Comparison of ENCODE assay signal across 18 cellular contexts in genomic region chr14:53536446-53536845, GRCh38.
DNase-seq lines count a peak whose midpoint lies in the region; ATAC-seq, FAIRE-seq and TF ChIP-seq lines count a peak whose summit lies in the region.
"Had no signal": no experiment of that assay in that cellular context is flagged by ENCODE, and none has a peak within 500 bp of the region (broad histone marks: within the 10 kb centered on the region; RNA-seq: fewer than 3 reads in every experiment).

No MANE protein-coding gene starts in this region.

- no peaks in the 10 kb centered on the region for H3K4me1 Mint-ChIP-seq in CD14-positive monocyte

- no peak overlapping the region for H3K4me3 ChIP-seq in OCI-LY7 (ENCODE audit: low read depth, low read length, poor library complexity, severe bottlenecking)
- H3K4me3 ChIP-seq: GM23338 had no signal

- H3K4me1 ChIP-seq in OCI-LY7 (ENCODE audit: insufficient read depth, low read length, poor library complexity, severe bottlenecking): peaks cover 15% of the 10 kb centered on the region

- no peaks in the 10 kb centered on the region for H3K79me2 ChIP-seq in OCI-LY7 (ENCODE audit: insufficient read depth, low read depth, low read length)

- peaks cover 0 to 3% (median 0%) of the 10 kb centered on the region in 3 donors for H3K27me3 Mint-ChIP-seq in CD14-positive monocyte (ENCODE audit: low read depth in 3 of 3)

- no peaks in the 10 kb centered on the region for H3K9me3 Mint-ChIP-seq in CD14-positive monocyte
- H3K9me3 Mint-ChIP-seq: CD8-positive, alpha-beta T cell; GM23338 had no signal

- no peaks in the 10 kb centered on the region for H3K9me2 ChIP-seq in OCI-LY7 (ENCODE audit: insufficient read depth, low read length)

- FAIRE-seq in urothelium cell line (lab: Jason Lieb, UNC): peak; percentile 32
- FAIRE-seq: A204.1, D721Med, G401.6, GM12891 had no signal

- POLR2A ChIA-PET in OCI-LY7 (lab: Charles Lee): interaction anchor here (0.6 to 2.0 kb wide), 3 partner anchors 10 to 461 kb away, joined by 3 to 5 read pairs (median 5); no protein-coding TSS in a partner anchor

- H2AFZ ChIP-seq in OCI-LY7 (ENCODE audit: low read length): no peak overlapping the region
- H2AFZ ChIP-seq: GM23338 had no signal

- H3K4me3 Mint-ChIP-seq in CD14-positive monocyte: no peak overlapping the region
- H3K4me3 Mint-ChIP-seq: B cell; CD8-positive, alpha-beta T cell; GM23338 had no signal

- no peaks in the 10 kb centered on the region for H3K36me3 Mint-ChIP-seq in CD14-positive monocyte
- H3K36me3 Mint-ChIP-seq: CD8-positive, alpha-beta T cell had no signal

- no TSS peak for BruUV-seq in OCI-LY7 (replicated peaks; lab: Mats Ljungman, UMichigan)

- ATAC-seq in GM21515 (IDR thresholded peaks at IDR 0.05; ENCODE audit: unreplicated experiment): no peak
- ATAC-seq: CD8-positive, alpha-beta T cell; GM23338 had no signal

- TF ChIP-seq CTCF in OCI-LY7 (conservative IDR thresholded peaks at IDR 0.05; ENCODE audit: low read length) (no peak), CD14-positive monocyte (IDR thresholded peaks at IDR 0.05) (no peak)

- CTCF ChIA-PET in OCI-LY7 (lab: Charles Lee; ENCODE audit: unreplicated experiment): no interaction called here

- intact Hi-C loops in OCI-LY7 (cut with micrococcal nuclease; ENCODE audit: unreplicated experiment): loop anchor here (10.0 kb wide), 1 partner anchor 398 kb away; no protein-coding TSS in a partner anchor
- intact Hi-C loops in CD14-positive monocyte (cut with micrococcal nuclease): loop anchor here in 1 of 2 donors (5.0 kb wide), 1 partner anchor 811 kb away; no protein-coding TSS in a partner anchor

- no peak overlapping the region for H3K27ac Mint-ChIP-seq in CD14-positive monocyte
- H3K27ac Mint-ChIP-seq: B cell; CD8-positive, alpha-beta T cell; GM23338 had no signal

- no peaks in the 10 kb centered on the region for H4K20me1 ChIP-seq in OCI-LY7 (ENCODE audit: insufficient read depth, low read length)

- H3K4me2 ChIP-seq in OCI-LY7 (ENCODE audit: low read length): no peak overlapping the region
- H3K4me2 ChIP-seq: GM23338 had no signal

- no peak overlapping the region for H3K27ac ChIP-seq in OCI-LY7 (ENCODE audit: low read depth, low read length, poor library complexity, severe bottlenecking)
- H3K27ac ChIP-seq: C4-2B had no signal

- no peaks in the 10 kb centered on the region for H3K36me3 ChIP-seq in OCI-LY7 (ENCODE audit: insufficient read depth, low read length)

- peak; percentile 3 for DNase-seq in DMS 273 treated with DMSO at 0.1 percent for 48 hours (lab: John Stamatoyannopoulos, UW)
- DNase-seq in NCI-H1694 (lab: John Stamatoyannopoulos, UW): peak; percentile 64
- DNase-seq in OCI-LY7 (ENCODE audit: low spot score): peak; percentile 33
- DNase-seq in urothelium cell line (ENCODE audit: low spot score): no peak
- no peak for DNase-seq in nucleus accumbens (lab: John Stamatoyannopoulos, UW)
- no peak for DNase-seq in CD14-positive monocyte (ENCODE audit: low spot score)
- DNase-seq: CD8-positive, alpha-beta T cell; COR-L47; DMS53; H7 had no signal

- H3K9me3 ChIP-seq in OCI-LY7 (ENCODE audit: low read length): no peaks in the 10 kb centered on the region

Comparison
In these comparisons a context has a peak if more than half of its experiments do, and no peak if none do; other contexts are left out.
1. DNase-seq: peak in DMS 273 treated with DMSO at 0.1 percent for 48 hours (single experiment), NCI-H1694 (single experiment) and OCI-LY7 (single experiment); none in urothelium cell line (single experiment), nucleus accumbens (0 of 56) and CD14-positive monocyte (single experiment).